Comparison of ENCODE assay signal across 8 cellular contexts in genomic region chr4:2948895-2949781, GRCh38. TPM values are rescaled to one million over a fixed set of nuclear protein-coding genes. Genes with fewer than 3 reads are reported as not detected.
DNase-seq lines count a peak whose midpoint lies in the region; ATAC-seq and TF ChIP-seq lines count a peak whose summit lies in the region.

No MANE protein-coding gene starts in this region.

- H3K4ac ChIP-seq in trophoblast cell (ENCODE audit: low read depth, low read length), result no peak overlapping the region

- no peak overlapping the region for H2BK5ac ChIP-seq in trophoblast cell (ENCODE audit: low read depth, low read length, poor library complexity)

- H3K4me1 ChIP-seq in OCI-LY7 (ENCODE audit: insufficient read depth, low read length, poor library complexity, severe bottlenecking) (no peaks in the 10 kb centered on the region), trophoblast cell (ENCODE audit: control insufficient read depth in 1 of 2, insufficient read depth in 2 of 2, low read length in 2 of 2) (no peaks in the 10 kb centered on the region)

- CTCF ChIA-PET in OCI-LY7 (lab: Charles Lee; ENCODE audit: unreplicated experiment), result no interaction called here

- H3K4me2 ChIP-seq in OCI-LY7 (ENCODE audit: low read length) (no peak overlapping the region), trophoblast cell (ENCODE audit: low read length) (no peak overlapping the region)

- H2AK5ac ChIP-seq in trophoblast cell (ENCODE audit: low read length), result no peak overlapping the region

- peaks cover 93% of the 10 kb centered on the region for H3K36me3 ChIP-seq in OCI-LY7 (ENCODE audit: insufficient read depth, low read length)
- H3K36me3 ChIP-seq in trophoblast cell (ENCODE audit: control insufficient read depth in 1 of 2, insufficient read depth in 2 of 2, low read length in 2 of 2), result peaks cover 66 to 75% of the 10 kb centered on the region in 2 experiments

- peaks cover 43% of the 10 kb centered on the region for H3K36me3 Mint-ChIP-seq in endothelial cell (ENCODE audit: low read depth, unreplicated experiment)

- no peak overlapping the region for H3K4me3 ChIP-seq in OCI-LY7 (ENCODE audit: low read depth, low read length, poor library complexity, severe bottlenecking)
- H3K4me3 ChIP-seq in trophoblast cell (ENCODE audit: low read depth, low read length), result no peak overlapping the region

- DNase-seq in OCI-LY7 (ENCODE audit: low spot score) (peak; percentile 31), endothelial cell (ENCODE audit: low spot score) (peak; percentile 45), trophoblast cell (peak; percentile 55 to 69), NCI-H510A (lab: John Stamatoyannopoulos, UW) (no peak)

- no TSS peak for BruUV-seq in OCI-LY7 (replicated peaks; lab: Mats Ljungman, UMichigan)

- H3K9me2 ChIP-seq in OCI-LY7 (ENCODE audit: insufficient read depth, low read length), result no peaks in the 10 kb centered on the region

- POLR2A ChIA-PET in OCI-LY7 (lab: Charles Lee), result no interaction called here

- no peak overlapping the region for H4K91ac ChIP-seq in trophoblast cell (ENCODE audit: low read depth, low read length)

- no peak overlapping the region for H3K18ac ChIP-seq in trophoblast cell (ENCODE audit: low read length)

- H2AFZ ChIP-seq in OCI-LY7 (ENCODE audit: low read length), result no peak overlapping the region
- H2AFZ ChIP-seq in trophoblast cell (ENCODE audit: insufficient read depth, low read length, poor library complexity), result no peak overlapping the region

- no peaks in the 10 kb centered on the region for H3K79me2 ChIP-seq in OCI-LY7 (ENCODE audit: insufficient read depth, low read depth, low read length)
- H3K79me2 ChIP-seq in trophoblast cell (ENCODE audit: control insufficient read depth, insufficient read depth, low read length, poor library complexity), result no peaks in the 10 kb centered on the region

- peaks cover 5% of the 10 kb centered on the region for H3K27me3 Mint-ChIP-seq in endothelial cell (ENCODE audit: unreplicated experiment)

- no peaks in the 10 kb centered on the region for H3K27me3 ChIP-seq in trophoblast cell (ENCODE audit: insufficient read depth, low read length)

- H3K27ac Mint-ChIP-seq in endothelial cell (ENCODE audit: unreplicated experiment), result no peak overlapping the region

- no peaks in the 10 kb centered on the region for H4K20me1 ChIP-seq in OCI-LY7 (ENCODE audit: insufficient read depth, low read length)

- no peaks in the 10 kb centered on the region for H3K79me1 ChIP-seq in trophoblast cell (ENCODE audit: low read length)

- peak; percentile 61 for TF ChIP-seq CTCF in GM12872 (IDR thresholded peaks at IDR 0.05; ENCODE audit: insufficient read depth, low read depth, low read length)
- peak; percentile 69 for TF ChIP-seq CTCF in OCI-LY7 (conservative IDR thresholded peaks at IDR 0.05; ENCODE audit: low read length)
- no peak for TF ChIP-seq CTCF in endothelial cell (IDR thresholded peaks at IDR 0.05; ENCODE audit: unreplicated experiment)

- H2BK120ac ChIP-seq in trophoblast cell (ENCODE audit: insufficient read depth, low read length, poor library complexity), result no peak overlapping the region

- ATAC-seq in HG03354 (IDR thresholded peaks at IDR 0.05; ENCODE audit: poor library complexity, severe bottlenecking, unreplicated experiment) (no peak), GM18873 (IDR thresholded peaks at IDR 0.05; ENCODE audit: low FRiP score, unreplicated experiment) (no peak), GM18498 (IDR thresholded peaks at IDR 0.05; ENCODE audit: unreplicated experiment) (no peak)

- H4K8ac ChIP-seq in trophoblast cell (ENCODE audit: low read depth, low read length), result no peak overlapping the region

- H4K12ac ChIP-seq in trophoblast cell (ENCODE audit: low read depth, low read length), result no peak overlapping the region

- intact Hi-C loops in OCI-LY7 (cut with micrococcal nuclease; ENCODE audit: unreplicated experiment), result no loop called here

- H3K9me3 ChIP-seq in OCI-LY7 (ENCODE audit: low read length) (no peaks in the 10 kb centered on the region), trophoblast cell (ENCODE audit: insufficient read depth, low read depth, low read length) (no peaks in the 10 kb centered on the region)

- H3K14ac ChIP-seq in trophoblast cell (ENCODE audit: low read length), result no peak overlapping the region

- WGBS in trophoblast cell (ENCODE audit: extremely low coverage, insufficient coverage, insufficient read length), result no CpG with 5 or more reads among the region's 14 CpGs

- no peak overlapping the region for H3K23ac ChIP-seq in trophoblast cell (ENCODE audit: low read length)

- H3K27ac ChIP-seq in OCI-LY7 (ENCODE audit: low read depth, low read length, poor library complexity, severe bottlenecking) (no peak overlapping the region), trophoblast cell (ENCODE audit: low read depth, low read length) (no peak overlapping the region)

- no peaks in the 10 kb centered on the region for H3K9me3 Mint-ChIP-seq in endothelial cell (ENCODE audit: unreplicated experiment)

- H3K4me1 Mint-ChIP-seq in endothelial cell (ENCODE audit: unreplicated experiment), result peaks cover 2% of the 10 kb centered on the region

- H3K9ac ChIP-seq in trophoblast cell (ENCODE audit: low read length), result no peak overlapping the region

- H3K4me3 Mint-ChIP-seq in endothelial cell (ENCODE audit: unreplicated experiment), result no peak overlapping the region

- no peak overlapping the region for H2BK12ac ChIP-seq in trophoblast cell (ENCODE audit: low read length)

RNA-seq across cellular contexts. Expression of gene NOP14, which starts 14.1 kb away (rescaled TPM):
- 31.7 and 35.9 TPM in 2 replicates for total RNA-seq in OCI-LY7 (2014; rRNA removed; shearing (Covaris generic))
- total RNA-seq in OCI-LY7 (2022), result 56.7 and 66.2 TPM in 2 replicates
- 22.9 TPM for total RNA-seq in endothelial cell (ENCODE audit: unreplicated experiment)
- 30.9 and 32.6 TPM in 2 replicates for polyA plus RNA-seq in trophoblast cell (2013)

RNA-seq across cellular contexts. Expression of gene GRK4, which starts 14.2 kb away (rescaled TPM):
- total RNA-seq in OCI-LY7 (2014; rRNA removed; shearing (Covaris generic)), result 5.3 and 6.5 TPM in 2 replicates
- 8.9 and 9.1 TPM in 2 replicates for total RNA-seq in OCI-LY7 (2022)
- total RNA-seq in endothelial cell (ENCODE audit: unreplicated experiment), result 5.9 TPM
- 1.5 and 1.6 TPM in 2 replicates for polyA plus RNA-seq in trophoblast cell (2013)
